23 cellular contexts compared by ENCODE assay signal in genomic region chr1:10060311-10061100, GRCh38.
"Had no signal": no experiment of that assay in that cellular context is flagged by ENCODE, and none has a peak within 500 bp of the region (broad histone marks: within the 10 kb centered on the region; RNA-seq: fewer than 3 reads in every experiment).

No MANE protein-coding gene starts in this region.

- H3K9me3 ChIP-seq: esophagus squamous epithelium, gastrocnemius medialis, heart right ventricle, left lung, lower lobe of right lung had no signal

- H3K27ac ChIP-seq: coronary artery, epithelial cell of prostate, left lung, lower lobe of right lung had no signal

- H3K36me3 ChIP-seq: gastrocnemius medialis had no signal

- H3K27ac Mint-ChIP-seq: memory B cell had no signal

- H3K9me3 Mint-ChIP-seq: memory B cell had no signal

- FAIRE-seq: colon, islet of Langerhans, keratinocyte had no signal

- DNase-seq: effector memory CD4-positive, alpha-beta T cell; erythroblast; esophagus squamous epithelium; foreskin fibroblast; foreskin melanocyte; gastrocnemius medialis; glutamatergic neuron; heart right ventricle; hippocampal formation; left cardiac atrium; left lung; left ventricle myocardium superior; lower lobe of right lung; mammary epithelial cell; mesendoderm; midbrain had no signal

- H3K4me3 Mint-ChIP-seq: memory B cell had no signal

- H3K4me3 ChIP-seq: coronary artery, esophagus squamous epithelium, gastrocnemius medialis, heart right ventricle, left lung, lower lobe of right lung had no signal

- H3K27me3 ChIP-seq: esophagus squamous epithelium, gastrocnemius medialis, heart right ventricle, left lung had no signal

- H3K27me3 Mint-ChIP-seq: memory B cell had no signal

- ATAC-seq: esophagus mucosa, gastrocnemius medialis, left cardiac atrium, left lung, left ventricle myocardium superior, lower lobe of right lung had no signal
